ENCODE assay signal across 9 cellular contexts in the genomic region with DNA sequence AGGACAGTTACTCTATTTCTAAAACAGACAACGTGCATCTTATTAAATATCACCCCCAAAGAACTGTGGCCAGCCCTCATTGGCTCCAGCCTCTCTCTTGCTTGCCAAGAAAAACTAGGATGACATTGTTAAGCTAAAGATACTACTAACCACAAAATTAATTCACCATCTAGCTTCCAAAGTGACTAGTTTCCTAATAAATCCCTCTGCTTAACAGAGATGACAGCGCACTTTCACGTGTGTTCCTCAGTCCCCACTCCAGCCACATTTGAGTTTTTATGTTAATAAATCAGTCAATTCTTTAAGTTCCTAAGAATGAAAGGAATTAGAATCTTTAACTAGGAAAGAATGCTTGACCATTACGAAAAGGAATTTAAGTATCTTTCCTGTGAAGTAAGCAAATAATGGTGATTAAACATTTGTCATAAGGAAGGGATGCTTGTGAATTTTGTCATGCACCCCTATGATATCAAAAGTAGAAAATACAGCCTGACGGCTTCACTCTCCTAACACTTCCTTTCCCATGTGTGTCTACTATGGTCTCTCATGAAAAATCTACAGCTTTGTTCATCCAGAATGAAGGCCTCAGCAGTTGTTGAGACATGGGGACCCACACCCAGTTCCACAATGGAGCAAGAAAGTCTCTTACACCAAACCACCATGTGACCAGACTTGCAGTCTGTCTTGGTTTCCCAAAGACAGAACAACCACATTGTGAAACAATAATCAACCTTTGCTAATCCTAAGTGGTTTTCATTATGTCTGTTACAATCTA. TPM values are rescaled to one million over a fixed set of nuclear protein-coding genes. Genes with fewer than 3 reads are reported as not detected.
DNase-seq lines count a peak whose midpoint lies in the region; ATAC-seq and TF ChIP-seq lines count a peak whose summit lies in the region.
"Had no signal": no experiment of that assay in that cellular context is flagged by ENCODE, and none has a peak within 500 bp of the region (broad histone marks: within the 10 kb centered on the region; RNA-seq: fewer than 3 reads in every experiment).

No MANE protein-coding gene starts in this region.

- intact Hi-C loops in sciatic nerve (cut with DNase I): no loop called here

- DNase-seq in GM04504 (ENCODE audit: low read depth) (peak; percentile 87), fibroblast of gingiva (ENCODE audit: low read depth) (peak; percentile 87), sciatic nerve (ENCODE audit: low spot score) (no peak), activated gamma-delta T cell treated with Interleukin-2 at 50 U/mL for 16 hours (no peak), HuH-7 (ENCODE audit: low spot score) (no peak)
- DNase-seq: activated CD8-positive, alpha-beta memory T cell treated with anti-CD3 and anti-CD28 coated beads, Interleukin-2, amount 50 U/mL, for 48 hours had no signal

- peak; percentile 66 for ATAC-seq in sciatic nerve
- no peak for ATAC-seq in HG03039 (IDR thresholded peaks at IDR 0.05; ENCODE audit: unreplicated experiment)
- ATAC-seq in GM18909 (IDR thresholded peaks at IDR 0.05; ENCODE audit: poor library complexity, unreplicated experiment): no peak

TF ChIP-seq in PFSK-1, 5 proteins besides CTCF, POLR2A, EP300 and RAD21:
- 0 out of 2 replicates have a peak, but pooled peaks have one; percentile 66 for TF ChIP-seq SIN3A (IDR thresholded peaks at IDR 0.05; ENCODE audit: borderline replicate concordance, insufficient read depth, low read length)
- TF ChIP-seq FOXP2 (optimal IDR thresholded peaks at IDR 0.05; ENCODE audit: borderline replicate concordance, extremely low read depth, extremely low read length, insufficient read depth): no peak
- no peak for TF ChIP-seq POLR2AphosphoS5 (IDR thresholded peaks at IDR 0.05; ENCODE audit: low read depth, low read length)

RNA-seq across cellular contexts. Expression of a gene that starts 8.1 kb away (rescaled TPM):
- 53.9 TPM for polyA plus RNA-seq in PFSK-1 (2012; ENCODE audit: insufficient read length, low read depth)
- total RNA-seq in sciatic nerve: 194 TPM

Comparison
In these comparisons a context has a peak if more than half of its experiments do, and no peak if none do; other contexts are left out.
1. DNase-seq: peak in GM04504 (single experiment) and fibroblast of gingiva (single experiment); none in sciatic nerve (single experiment), activated gamma-delta T cell treated with Interleukin-2 at 50 U/mL for 16 hours (single experiment) and HuH-7 (single experiment).